ENCODE assay signal across 22 cellular contexts in genomic region chr16:24789881-24790280, GRCh38. TPM values are rescaled to one million over a fixed set of nuclear protein-coding genes. Genes with fewer than 3 reads are reported as not detected.
DNase-seq lines count a peak whose midpoint lies in the region; ATAC-seq and TF ChIP-seq lines count a peak whose summit lies in the region.
"Had no signal": no experiment of that assay in that cellular context is flagged by ENCODE, and none has a peak within 500 bp of the region (broad histone marks: within the 10 kb centered on the region; RNA-seq: fewer than 3 reads in every experiment).

No MANE protein-coding gene starts in this region.

- H3K36me3 ChIP-seq in RWPE2 (ENCODE audit: low read depth) (peaks cover 92% of the 10 kb centered on the region), WERI-Rb-1 (peaks cover 74% of the 10 kb centered on the region), left lung (peaks cover 0 to 81% of the 10 kb centered on the region in 2 donors)

- peaks cover 8% of the 10 kb centered on the region for H3K4me1 Mint-ChIP-seq in endothelial cell (ENCODE audit: unreplicated experiment)

- H3K9me3 ChIP-seq in RWPE2 (ENCODE audit: severe bottlenecking), result no peaks in the 10 kb centered on the region
- no peaks in the 10 kb centered on the region for H3K9me3 ChIP-seq in WERI-Rb-1 (ENCODE audit: severe bottlenecking)
- no peaks in the 10 kb centered on the region for H3K9me3 ChIP-seq in left lung
- H3K9me3 ChIP-seq: BLaER1, Peyer's patch had no signal

- H3K4me1 ChIP-seq in RWPE2 (ENCODE audit: insufficient read depth, poor library complexity, severe bottlenecking) (no peaks in the 10 kb centered on the region), left lung (no peaks in the 10 kb centered on the region)
- H3K4me1 ChIP-seq: BLaER1, Peyer's patch had no signal

- no peaks in the 10 kb centered on the region for H3K9me3 Mint-ChIP-seq in endothelial cell (ENCODE audit: unreplicated experiment)
- H3K9me3 Mint-ChIP-seq: CD4-positive, alpha-beta T cell had no signal

- DNase-seq in RWPE2 (ENCODE audit: low spot score) (no peak), endothelial cell (ENCODE audit: low spot score) (no peak), renal cortical epithelial cell (ENCODE audit: low read depth) (peak; percentile 49), WERI-Rb-1 (no peak), left lung (no peak)
- DNase-seq: CD4-positive, alpha-beta T cell; COR-L47; DMS79; H7; KG1; MV-4-11; NCI-H1105 treated with DMSO at 0.1 percent for 48 hours; NCI-H2029 treated with DMSO at 0.1 percent for 48 hours; NCI-H345; NCI-H524; NCI-H774; Peyer's patch had no signal

- no peak overlapping the region for H3K27ac ChIP-seq in RWPE2 (ENCODE audit: poor library complexity, severe bottlenecking)
- no peak overlapping the region for H3K27ac ChIP-seq in WERI-Rb-1
- H3K27ac ChIP-seq in left lung, result no peak overlapping the region
- H3K27ac ChIP-seq: BLaER1, Peyer's patch had no signal

- no peak overlapping the region for H3K27ac Mint-ChIP-seq in endothelial cell (ENCODE audit: unreplicated experiment)
- H3K27ac Mint-ChIP-seq: CD4-positive, alpha-beta T cell had no signal

- H3K27me3 Mint-ChIP-seq in endothelial cell (ENCODE audit: unreplicated experiment), result no peaks in the 10 kb centered on the region
- H3K27me3 Mint-ChIP-seq: CD4-positive, alpha-beta T cell had no signal

- H3K4me3 ChIP-seq in RWPE2 (ENCODE audit: severe bottlenecking) (no peak overlapping the region), WERI-Rb-1 (ENCODE audit: low read depth, low read length) (no peak overlapping the region), left lung (no peak overlapping the region)
- H3K4me3 ChIP-seq: BLaER1, Peyer's patch had no signal

- peak overlapping the region; percentile 3 for H3K4me3 Mint-ChIP-seq in endothelial cell (ENCODE audit: unreplicated experiment)
- H3K4me3 Mint-ChIP-seq: CD4-positive, alpha-beta T cell had no signal

- TF ChIP-seq CTCF in RWPE2 (IDR thresholded peaks at IDR 0.05; ENCODE audit: poor library complexity, severe bottlenecking), result no peak
- TF ChIP-seq CTCF in endothelial cell (IDR thresholded peaks at IDR 0.05; ENCODE audit: unreplicated experiment), result no peak
- no peak for TF ChIP-seq CTCF in WERI-Rb-1 (IDR thresholded peaks at IDR 0.05; ENCODE audit: low read depth, low read length)
- TF ChIP-seq CTCF in left lung (IDR thresholded peaks at IDR 0.05), result no peak

- peaks cover 23% of the 10 kb centered on the region for H3K36me3 Mint-ChIP-seq in endothelial cell (ENCODE audit: low read depth, unreplicated experiment)

- no peaks in the 10 kb centered on the region for H3K27me3 ChIP-seq in RWPE2 (ENCODE audit: insufficient read depth, poor library complexity, severe bottlenecking)
- H3K27me3 ChIP-seq in WERI-Rb-1 (ENCODE audit: insufficient read depth, low read depth, severe bottlenecking), result no peaks in the 10 kb centered on the region
- no peaks in the 10 kb centered on the region for H3K27me3 ChIP-seq in left lung
- H3K27me3 ChIP-seq: BLaER1, Peyer's patch had no signal

- intact Hi-C loops in left lung (cut with DNase I), result no loop called here

- ATAC-seq in HG02610 (IDR thresholded peaks at IDR 0.05; ENCODE audit: unreplicated experiment) (peak; percentile 39), RWPE2 (ENCODE audit: low read depth) (peak; percentile 68), HG02970 (IDR thresholded peaks at IDR 0.05; ENCODE audit: low FRiP score, unreplicated experiment) (no peak), left lung (no peak)
- ATAC-seq: Right ventricle myocardium inferior had no signal

RNA-seq across cellular contexts. Expression of gene SLC5A11, which starts 55.9 kb away (rescaled TPM):
- total RNA-seq in endothelial cell (ENCODE audit: unreplicated experiment) (not detected), renal cortical epithelial cell (not detected in 2 replicates), left lung (under 1 TPM in 1 of 2 donors, not detected in 1; 0.10 TPM)
- total RNA-seq: H7, Right ventricle myocardium inferior, SK-MEL-5 had no signal

Comparison
In these comparisons a context has a peak if more than half of its experiments do, and no peak if none do; other contexts are left out.
1. ATAC-seq: peak in HG02610 (single experiment) and RWPE2 (single experiment); none in HG02970 (single experiment) and left lung (single experiment).